In genomic region chr4:163544407-163545038, GRCh38 we compare ENCODE assay signal across 8 cellular contexts. TPM values are rescaled to one million over a fixed set of nuclear protein-coding genes. Genes with fewer than 3 reads are reported as not detected.
DNase-seq lines count a peak whose midpoint lies in the region; ATAC-seq and TF ChIP-seq lines count a peak whose summit lies in the region.

No MANE protein-coding gene starts in this region.

- intact Hi-C loops in esophagus squamous epithelium (cut with DNase I) = loop anchor here (10.0 kb wide), 1 partner anchor 60 kb away; no protein-coding TSS in a partner anchor

- H3K27me3 Mint-ChIP-seq in CD4-positive, CD25-positive, alpha-beta regulatory T cell = no peaks in the 10 kb centered on the region
- no peaks in the 10 kb centered on the region for H3K27me3 Mint-ChIP-seq in neural progenitor cell (ENCODE audit: insufficient read depth, low read depth)

- H3K4me1 ChIP-seq in CD4-positive, CD25-positive, alpha-beta regulatory T cell (ENCODE audit: control insufficient read depth, insufficient read depth, low read length, poor library complexity, severe bottlenecking) = no peaks in the 10 kb centered on the region
- H3K4me1 ChIP-seq in esophagus squamous epithelium = peaks cover 0 to 8% (median 0%) of the 10 kb centered on the region in 3 donors
- H3K4me1 ChIP-seq in neural progenitor cell = no peaks in the 10 kb centered on the region

- no peaks in the 10 kb centered on the region for H3K36me3 ChIP-seq in CD4-positive, CD25-positive, alpha-beta regulatory T cell (ENCODE audit: control insufficient read depth, insufficient read depth, low read length)
- peaks cover 0 to 6% (median 0%) of the 10 kb centered on the region in 3 donors for H3K36me3 ChIP-seq in esophagus squamous epithelium
- H3K36me3 ChIP-seq in neural progenitor cell = no peaks in the 10 kb centered on the region

- H3K27ac Mint-ChIP-seq in CD4-positive, CD25-positive, alpha-beta regulatory T cell = no peak overlapping the region
- H3K27ac Mint-ChIP-seq in neural progenitor cell = no peak overlapping the region

- peaks cover 8% of the 10 kb centered on the region for H3F3A ChIP-seq in neural progenitor cell (ENCODE audit: low read depth)

- no peak overlapping the region for H3K9ac ChIP-seq in neural progenitor cell

- H3K4me3 ChIP-seq in CD4-positive, CD25-positive, alpha-beta regulatory T cell (ENCODE audit: low read depth, low read length) = peak overlapping the region; percentile 80
- H3K4me3 ChIP-seq in esophagus squamous epithelium (peak overlapping the region; percentile 9 to 57 (median 21)), neural progenitor cell (no peak overlapping the region)

- ATAC-seq in CD4-positive, CD25-positive, alpha-beta regulatory T cell (ENCODE audit: low read depth in 2 of 2) = peak; percentile 83 to 88
- ATAC-seq in GM19043 (IDR thresholded peaks at IDR 0.05; ENCODE audit: low read depth, unreplicated experiment) = peak; percentile 81
- ATAC-seq in HG03196 (IDR thresholded peaks at IDR 0.05; ENCODE audit: unreplicated experiment) = peak; percentile 91

- no peaks in the 10 kb centered on the region for H3K36me3 Mint-ChIP-seq in CD4-positive, CD25-positive, alpha-beta regulatory T cell
- no peaks in the 10 kb centered on the region for H3K36me3 Mint-ChIP-seq in neural progenitor cell

- 5 to 6% methylated on average over 12 of the region's 12 CpGs for WGBS in esophagus squamous epithelium, 2 donors

- TF ChIP-seq POLR2A in esophagus squamous epithelium (IDR thresholded peaks at IDR 0.05) = no peak

- no peaks in the 10 kb centered on the region for H3K9me3 ChIP-seq in CD4-positive, CD25-positive, alpha-beta regulatory T cell (ENCODE audit: control insufficient read depth in 2 of 2, low read length in 2 of 2)
- H3K9me3 ChIP-seq in esophagus squamous epithelium (no peaks in the 10 kb centered on the region), neural progenitor cell (ENCODE audit: low read depth) (no peaks in the 10 kb centered on the region)

- peak overlapping the region; percentile 17 for H2AFZ ChIP-seq in neural progenitor cell (replicated peaks)

- peak overlapping the region; percentile 54 for H3K4me2 ChIP-seq in neural progenitor cell

- H3K27ac ChIP-seq in CD4-positive, CD25-positive, alpha-beta regulatory T cell (ENCODE audit: insufficient read depth, low read length, poor library complexity, severe bottlenecking) = no peak overlapping the region
- H3K27ac ChIP-seq in esophagus squamous epithelium (no peak overlapping the region), neural progenitor cell (no peak overlapping the region), substantia nigra (ENCODE audit: low read depth, low read length, poor library complexity, severe bottlenecking) (no peak overlapping the region)

- H3K27me3 ChIP-seq in CD4-positive, CD25-positive, alpha-beta regulatory T cell (ENCODE audit: control insufficient read depth, insufficient read depth, low read length) = no peaks in the 10 kb centered on the region
- H3K27me3 ChIP-seq in esophagus squamous epithelium (no peaks in the 10 kb centered on the region), neural progenitor cell (no peaks in the 10 kb centered on the region)

- H3K4me3 Mint-ChIP-seq in CD4-positive, CD25-positive, alpha-beta regulatory T cell = no peak overlapping the region
- H3K4me3 Mint-ChIP-seq in neural progenitor cell = no peak overlapping the region

- peak; percentile 37 to 68 (median 51) for DNase-seq in CD4-positive, CD25-positive, alpha-beta regulatory T cell
- DNase-seq in NOMO-1 treated with DMSO at 0.1 percent for 48 hours (lab: John Stamatoyannopoulos, UW; ENCODE audit: unreplicated experiment) (peak; percentile 64), esophagus squamous epithelium (lab: John Stamatoyannopoulos, UW) (no peak), neural progenitor cell (ENCODE audit: low spot score) (peak; percentile 83), substantia nigra (lab: John Stamatoyannopoulos, UW) (peak in 37 of 49 donors; percentile 1 to 58 (median 30))
- peak; percentile 79 for DNase-seq in activated CD8-positive, alpha-beta memory T cell treated with anti-CD3 and anti-CD28 coated beads, Interleukin-2, amount 50 U/mL, for 48 hours

- H4K20me1 ChIP-seq in neural progenitor cell (ENCODE audit: low read depth) = no peaks in the 10 kb centered on the region

- H3K79me2 ChIP-seq in neural progenitor cell (ENCODE audit: low read depth) = no peaks in the 10 kb centered on the region

- H3K4me1 Mint-ChIP-seq in CD4-positive, CD25-positive, alpha-beta regulatory T cell = peaks cover 0 to 14% (median 6%) of the 10 kb centered on the region in 4 donors
- H3K4me1 Mint-ChIP-seq in neural progenitor cell = no peaks in the 10 kb centered on the region

- TF ChIP-seq CTCF in esophagus squamous epithelium (IDR thresholded peaks at IDR 0.05) (peak; percentile 71 to 90 (median 78)), neural progenitor cell (IDR thresholded peaks at IDR 0.05) (peak; percentile 95)

- no peaks in the 10 kb centered on the region for H3K9me3 Mint-ChIP-seq in CD4-positive, CD25-positive, alpha-beta regulatory T cell
- no peaks in the 10 kb centered on the region for H3K9me3 Mint-ChIP-seq in neural progenitor cell

RNA-seq across cellular contexts. Expression of gene TMA16, which starts 50.0 kb away (rescaled TPM):
- 10.4 TPM for total RNA-seq in CD4-positive, CD25-positive, alpha-beta regulatory T cell
- 10 to 100 TPM; 14.4 to 20.7 (median 15.6) TPM for polyA plus RNA-seq in CD4-positive, CD25-positive, alpha-beta regulatory T cell
- total RNA-seq in esophagus squamous epithelium (10 to 100 TPM; 17.4 to 34.0 (median 23.0) TPM), neural progenitor cell (ENCODE audit: low replicate concordance) (45.2 and 78.5 TPM in 2 replicates)
